In the genomic region with DNA sequence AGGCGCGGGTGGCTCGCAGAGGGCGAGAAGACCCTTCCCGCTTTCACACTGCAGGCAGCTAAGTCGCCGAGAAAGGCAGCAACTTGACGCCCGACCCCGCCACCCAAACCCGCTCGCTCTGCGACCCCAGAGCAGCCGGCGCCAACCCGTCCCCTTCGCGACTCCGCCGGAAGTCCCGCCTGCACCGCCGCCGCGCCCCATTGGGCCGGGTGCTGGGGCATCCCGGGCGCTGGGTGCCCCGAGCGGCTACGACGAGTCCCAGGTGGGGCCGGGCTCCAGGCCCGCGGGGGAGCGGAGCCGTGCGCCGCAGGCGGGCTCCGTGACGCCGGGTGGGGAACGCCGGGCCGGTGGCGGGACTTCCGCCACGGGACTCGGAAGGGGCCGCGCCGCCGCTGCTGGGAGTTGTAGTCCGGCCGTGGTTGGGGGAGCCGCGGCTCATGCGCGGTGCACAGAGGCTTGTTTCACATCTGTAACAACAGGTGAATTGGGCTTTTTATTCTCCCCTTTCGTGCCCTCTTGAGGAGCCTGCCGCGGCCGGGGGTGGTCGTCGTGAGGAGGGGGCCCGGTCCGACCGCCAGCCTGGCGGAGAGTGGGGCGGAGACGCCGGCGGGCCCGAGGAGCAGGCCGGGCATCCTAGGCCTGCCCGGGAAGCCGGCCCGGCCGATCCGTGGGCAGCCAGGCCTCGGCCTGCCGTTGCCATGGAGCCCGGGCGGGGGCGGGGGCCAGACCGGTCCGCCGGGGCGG, we compare ENCODE assay signal across 8 cellular contexts. TPM values are rescaled to one million over a fixed set of nuclear protein-coding genes. Genes with fewer than 3 reads are reported as not detected.
DNase-seq lines count a peak whose midpoint lies in the region; ATAC-seq lines count a peak whose summit lies in the region.

A gene with protein sequence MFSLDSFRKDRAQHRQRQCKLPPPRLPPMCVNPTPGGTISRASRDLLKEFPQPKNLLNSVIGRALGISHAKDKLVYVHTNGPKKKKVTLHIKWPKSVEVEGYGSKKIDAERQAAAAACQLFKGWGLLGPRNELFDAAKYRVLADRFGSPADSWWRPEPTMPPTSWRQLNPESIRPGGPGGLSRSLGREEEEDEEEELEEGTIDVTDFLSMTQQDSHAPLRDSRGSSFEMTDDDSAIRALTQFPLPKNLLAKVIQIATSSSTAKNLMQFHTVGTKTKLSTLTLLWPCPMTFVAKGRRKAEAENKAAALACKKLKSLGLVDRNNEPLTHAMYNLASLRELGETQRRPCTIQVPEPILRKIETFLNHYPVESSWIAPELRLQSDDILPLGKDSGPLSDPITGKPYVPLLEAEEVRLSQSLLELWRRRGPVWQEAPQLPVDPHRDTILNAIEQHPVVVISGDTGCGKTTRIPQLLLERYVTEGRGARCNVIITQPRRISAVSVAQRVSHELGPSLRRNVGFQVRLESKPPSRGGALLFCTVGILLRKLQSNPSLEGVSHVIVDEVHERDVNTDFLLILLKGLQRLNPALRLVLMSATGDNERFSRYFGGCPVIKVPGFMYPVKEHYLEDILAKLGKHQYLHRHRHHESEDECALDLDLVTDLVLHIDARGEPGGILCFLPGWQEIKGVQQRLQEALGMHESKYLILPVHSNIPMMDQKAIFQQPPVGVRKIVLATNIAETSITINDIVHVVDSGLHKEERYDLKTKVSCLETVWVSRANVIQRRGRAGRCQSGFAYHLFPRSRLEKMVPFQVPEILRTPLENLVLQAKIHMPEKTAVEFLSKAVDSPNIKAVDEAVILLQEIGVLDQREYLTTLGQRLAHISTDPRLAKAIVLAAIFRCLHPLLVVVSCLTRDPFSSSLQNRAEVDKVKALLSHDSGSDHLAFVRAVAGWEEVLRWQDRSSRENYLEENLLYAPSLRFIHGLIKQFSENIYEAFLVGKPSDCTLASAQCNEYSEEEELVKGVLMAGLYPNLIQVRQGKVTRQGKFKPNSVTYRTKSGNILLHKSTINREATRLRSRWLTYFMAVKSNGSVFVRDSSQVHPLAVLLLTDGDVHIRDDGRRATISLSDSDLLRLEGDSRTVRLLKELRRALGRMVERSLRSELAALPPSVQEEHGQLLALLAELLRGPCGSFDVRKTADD (plus strand): TSS at position 405 of the 744 bp plus-strand sequence. CDS start 7,546 bp downstream, outside the sequence.

- DNase-seq in DMS114 treated with DMSO at 0.1 percent for 48 hours (lab: John Stamatoyannopoulos, UW; ENCODE audit: unreplicated experiment) (peak; percentile 49), HUDEP-2 (lab: John Stamatoyannopoulos, UW; ENCODE audit: unreplicated experiment in 76 of 76) (peak in 72 of 76 experiments; percentile 23 to 83 (median 68)), RPMI7951 (ENCODE audit: low read depth) (peak; percentile 84), fibroblast of gingiva (ENCODE audit: low read depth) (peak; percentile 85)
- peak; percentile 62 to 82 for DNase-seq in activated T-helper 1 cell treated with anti-CD3 and anti-CD28 coated beads, Interleukin-2, amount 50 U/mL, for 16 hours (ENCODE audit: low read depth in 1 of 2, low spot score in 1 of 2)
- DNase-seq in naive thymus-derived CD4-positive, alpha-beta T cell, result peak; percentile 77 to 90 (median 82)

- H3K4me3 Mint-ChIP-seq in naive thymus-derived CD4-positive, alpha-beta T cell, result peak within 1 kb of the TSS; percentile 89 to 98 (median 95)
- H3K4me3 Mint-ChIP-seq in stimulated activated memory B cell treated with anti-CD40 and anti-IgM and Interleukin-4, amounts not matched to agents 10 μg/mL and 1 μg/mL and 100 μg/mL, for 72 hours, result peak within 1 kb of the TSS; percentile 97

- intact Hi-C loops in naive thymus-derived CD4-positive, alpha-beta T cell (cut with micrococcal nuclease), result loop anchor here (1.0 to 5.0 kb wide), 9 partner anchors 14 to 422 kb away; a partner anchor contains a TSS

- no peaks in the 10 kb centered on the region for H3K9me3 Mint-ChIP-seq in naive thymus-derived CD4-positive, alpha-beta T cell
- no peaks in the 10 kb centered on the region for H3K9me3 Mint-ChIP-seq in stimulated activated memory B cell treated with anti-CD40 and anti-IgM and Interleukin-4, amounts not matched to agents 10 μg/mL and 1 μg/mL and 100 μg/mL, for 72 hours

- no peaks in the 10 kb centered on the region for H3K27me3 Mint-ChIP-seq in naive thymus-derived CD4-positive, alpha-beta T cell
- H3K27me3 Mint-ChIP-seq in stimulated activated memory B cell treated with anti-CD40 and anti-IgM and Interleukin-4, amounts not matched to agents 10 μg/mL and 1 μg/mL and 100 μg/mL, for 72 hours, result no peaks in the 10 kb centered on the region

- ATAC-seq in GM21390 (IDR thresholded peaks at IDR 0.05; ENCODE audit: unreplicated experiment), result peak; percentile 86
- ATAC-seq in naive thymus-derived CD4-positive, alpha-beta T cell, result peak; percentile 95
- peak; percentile 97 for ATAC-seq in stimulated activated memory B cell treated with anti-CD40 and anti-IgM and Interleukin-4, amounts not matched to agents 10 μg/mL and 1 μg/mL and 100 μg/mL, for 72 hours

- H3K27me3 ChIP-seq in naive thymus-derived CD4-positive, alpha-beta T cell (ENCODE audit: control insufficient read depth in 2 of 2, insufficient read depth in 2 of 2, low read length in 2 of 2), result no peaks in the 10 kb centered on the region

- POLR2A ChIA-PET in naive thymus-derived CD4-positive, alpha-beta T cell (lab: Charles Lee), result interaction anchor here (0.6 to 1.8 kb wide), 5 partner anchors 9 to 1092 kb away, joined by 3 to 7 read pairs (median 4); a partner anchor contains a TSS

- H3K27ac ChIP-seq in naive thymus-derived CD4-positive, alpha-beta T cell (ENCODE audit: low read depth, low read length), result peak within 1 kb of the TSS; percentile 92

- peaks cover 6 to 25% (median 20%) of the 10 kb centered on the region in 7 donors for H3K4me1 Mint-ChIP-seq in naive thymus-derived CD4-positive, alpha-beta T cell
- H3K4me1 Mint-ChIP-seq in stimulated activated memory B cell treated with anti-CD40 and anti-IgM and Interleukin-4, amounts not matched to agents 10 μg/mL and 1 μg/mL and 100 μg/mL, for 72 hours, result peaks cover 11% of the 10 kb centered on the region

- peaks cover 0 to 6% (median 0%) of the 10 kb centered on the region in 5 donors for H3K36me3 Mint-ChIP-seq in naive thymus-derived CD4-positive, alpha-beta T cell
- no peaks in the 10 kb centered on the region for H3K36me3 Mint-ChIP-seq in stimulated activated memory B cell treated with anti-CD40 and anti-IgM and Interleukin-4, amounts not matched to agents 10 μg/mL and 1 μg/mL and 100 μg/mL, for 72 hours

- H3K9me3 ChIP-seq in naive thymus-derived CD4-positive, alpha-beta T cell (ENCODE audit: control insufficient read depth in 2 of 3, low read length in 3 of 3), result no peaks in the 10 kb centered on the region

- H3K4me1 ChIP-seq in naive thymus-derived CD4-positive, alpha-beta T cell (ENCODE audit: control insufficient read depth in 2 of 2, insufficient read depth in 2 of 2, low read length in 2 of 2), result peaks cover 11 to 12% of the 10 kb centered on the region in 2 donors

- peaks cover 0 to 6% (median 0%) of the 10 kb centered on the region in 3 experiments for H3K36me3 ChIP-seq in naive thymus-derived CD4-positive, alpha-beta T cell (ENCODE audit: control insufficient read depth in 2 of 3, insufficient read depth in 3 of 3, low read length in 3 of 3)

- peak within 1 kb of the TSS; percentile 92 to 98 (median 95) for H3K27ac Mint-ChIP-seq in naive thymus-derived CD4-positive, alpha-beta T cell
- peak within 1 kb of the TSS; percentile 87 for H3K27ac Mint-ChIP-seq in stimulated activated memory B cell treated with anti-CD40 and anti-IgM and Interleukin-4, amounts not matched to agents 10 μg/mL and 1 μg/mL and 100 μg/mL, for 72 hours

- CTCF ChIA-PET in naive thymus-derived CD4-positive, alpha-beta T cell (lab: Charles Lee), result interaction anchor here (1.3 kb wide), 1 partner anchor 281 kb away, joined by 6 read pairs; no protein-coding TSS in a partner anchor

- H3K4me3 ChIP-seq in naive thymus-derived CD4-positive, alpha-beta T cell (ENCODE audit: low read length), result peak within 1 kb of the TSS; percentile 65

RNA-seq across cellular contexts. Expression of the gene that starts here (rescaled TPM):
- total RNA-seq in RPMI7951 (2014; rRNA removed; shearing (Covaris generic)), result 57.2 and 58.3 TPM in 2 replicates
- total RNA-seq in naive thymus-derived CD4-positive, alpha-beta T cell, result 100 to 1,000 TPM in 1 of 5 experiments, 10 to 100 TPM in 4; 64.1 to 103 (median 92.0) TPM
- polyA plus RNA-seq in naive thymus-derived CD4-positive, alpha-beta T cell, result 10 to 100 TPM; 27.8 to 65.8 TPM

Comparison
In these comparisons a context has a peak if more than half of its experiments do, and no peak if none do; other contexts are left out.
1. Peak in every context shown above with its lines: DNase-seq, ATAC-seq, H3K4me3 ChIP-seq and H3K27ac ChIP-seq.